In genomic region chr5:108104448-108104847, GRCh38 we compare ENCODE assay signal across 29 cellular contexts.
A peak's percentile ranks its signal among the peaks of the same experiment; 100 is the strongest.
DNase-seq lines count a peak whose midpoint lies in the region; ATAC-seq and TF ChIP-seq lines count a peak whose summit lies in the region.
"Had no signal": no experiment of that assay in that cellular context is flagged by ENCODE, and none has a peak within 500 bp of the region (broad histone marks: within the 10 kb centered on the region; RNA-seq: fewer than 3 reads in every experiment).

No MANE protein-coding gene starts in this region.

- intact Hi-C loops in PC-3 (cut with micrococcal nuclease), result no loop called here

- DNase-seq in PC-3 (peak; percentile 23), fibroblast of mammary gland (ENCODE audit: low read depth) (peak; percentile 1)
- DNase-seq in activated T-cell treated with anti-CD3 and anti-CD28 coated beads, Interleukin-2, amount 50 U/mL, for 1 hour, result no peak
- DNase-seq: 8988T; ACHN; AML-193; BE2C; C1 segment of cervical spinal cord; Caco-2; Calu3; CD4-positive, alpha-beta memory T cell; CD4-positive, alpha-beta T cell; CD4-positive, CD25-positive, alpha-beta regulatory T cell; CD8-positive, alpha-beta memory T cell; CD8-positive, alpha-beta T cell; COR-L47; DMS 273 treated with DMSO at 0.1 percent for 48 hours; DMS153; DMS53; DMS79; DMS79 treated with DMSO at 0.1 percent for 48 hours; DND-41; EL had no signal

- no peaks in the 10 kb centered on the region for H3K36me3 ChIP-seq in PC-3 (ENCODE audit: low read depth, low read length)
- H3K36me3 ChIP-seq: BE2C; BLaER1; BLaER1 treated with 17β-estradiol and CSF1 and Interleukin-3, amounts not matched to agents 10 nM and 100 nM had no signal

- H3K27ac ChIP-seq in PC-3 (ENCODE audit: low read length), result no peak overlapping the region
- H3K27ac ChIP-seq: 22Rv1; A549; BLaER1; BLaER1 treated with 17β-estradiol and CSF1 and Interleukin-3, amounts not matched to agents 10 nM and 100 nM; C4-2B had no signal

- H3K9me3 ChIP-seq in PC-3 (ENCODE audit: low read length), result no peaks in the 10 kb centered on the region
- H3K9me3 ChIP-seq: A549; BE2C; BLaER1; BLaER1 treated with 17β-estradiol and CSF1 and Interleukin-3, amounts not matched to agents 10 nM and 100 nM; Caco-2 had no signal

- H3K4me1 ChIP-seq in PC-3 (ENCODE audit: insufficient read depth, low read length), result no peaks in the 10 kb centered on the region
- H3K4me1 ChIP-seq: A549; BE2C; BLaER1; BLaER1 treated with 17β-estradiol and CSF1 and Interleukin-3, amounts not matched to agents 10 nM and 100 nM; Caco-2 had no signal

- H3F3A ChIP-seq in PC-3 (ENCODE audit: low read length, unreplicated experiment), result no peaks in the 10 kb centered on the region

- H3K9me2 ChIP-seq in PC-3 (replicated peaks; ENCODE audit: low read length), result no peaks in the 10 kb centered on the region

- POLR2A ChIA-PET in PC-3 (lab: Charles Lee; ENCODE audit: unreplicated experiment), result no interaction called here

- BruUV-seq in PC-3 (replicated peaks; lab: Mats Ljungman, UMichigan), result no TSS peak

- no peak for TF ChIP-seq CTCF in PC-3 (conservative IDR thresholded peaks at IDR 0.05; ENCODE audit: low read depth, low read length)
- TF ChIP-seq CTCF in fibroblast of mammary gland (conservative IDR thresholded peaks at IDR 0.05; ENCODE audit: control insufficient read depth, insufficient read depth, low read depth, low read length), result no peak

- ATAC-seq in PC-3 (peak; percentile 92), HG02840 (IDR thresholded peaks at IDR 0.05; ENCODE audit: low FRiP score, unreplicated experiment) (no peak)
- ATAC-seq: A549; CD8-positive, alpha-beta T cell had no signal

- H4K20me1 ChIP-seq in PC-3 (ENCODE audit: low read length), result no peaks in the 10 kb centered on the region
- H4K20me1 ChIP-seq: BLaER1; BLaER1 treated with 17β-estradiol and CSF1 and Interleukin-3, amounts not matched to agents 10 nM and 100 nM had no signal

- no peaks in the 10 kb centered on the region for H3K27me3 ChIP-seq in PC-3 (ENCODE audit: low read length)
- H3K27me3 ChIP-seq: BE2C; BLaER1; BLaER1 treated with 17β-estradiol and CSF1 and Interleukin-3, amounts not matched to agents 10 nM and 100 nM had no signal

- H3K4me3 ChIP-seq in PC-3 (ENCODE audit: low read length) (no peak overlapping the region), fibroblast of mammary gland (ENCODE audit: control insufficient read depth, low read depth, low read length) (no peak overlapping the region)
- H3K4me3 ChIP-seq: A549; BLaER1; BLaER1 treated with 17β-estradiol and CSF1 and Interleukin-3, amounts not matched to agents 10 nM and 100 nM had no signal

- CTCF ChIA-PET in PC-3 (lab: Charles Lee), result no interaction called here

- no peak overlapping the region for H3K4me2 ChIP-seq in PC-3 (ENCODE audit: low read length)
- H3K4me2 ChIP-seq: A549; BLaER1; BLaER1 treated with 17β-estradiol and CSF1 and Interleukin-3, amounts not matched to agents 10 nM and 100 nM had no signal

- H3K9ac ChIP-seq in PC-3 (ENCODE audit: low read length), result no peak overlapping the region
- H3K9ac ChIP-seq: BLaER1; BLaER1 treated with 17β-estradiol and CSF1 and Interleukin-3, amounts not matched to agents 10 nM and 100 nM had no signal

- H3K79me2 ChIP-seq in PC-3 (ENCODE audit: low read length), result no peaks in the 10 kb centered on the region

- no peak overlapping the region for H2AFZ ChIP-seq in PC-3 (ENCODE audit: low read length)
